Comparison of ENCODE assay signal across 14 cellular contexts in genomic region chr6:68640506-68640875, GRCh38. TPM values are rescaled to one million over a fixed set of nuclear protein-coding genes. Genes with fewer than 3 reads are reported as not detected.
DNase-seq lines count a peak whose midpoint lies in the region; ATAC-seq and TF ChIP-seq lines count a peak whose summit lies in the region.
"Had no signal": no experiment of that assay in that cellular context is flagged by ENCODE, and none has a peak within 500 bp of the region (broad histone marks: within the 10 kb centered on the region; RNA-seq: fewer than 3 reads in every experiment).

No MANE protein-coding gene starts in this region.

- H3K36me3 Mint-ChIP-seq in stimulated activated naive B cell treated with anti-CD40 and anti-IgM and Interleukin-4, amounts not matched to agents 10 μg/mL and 1 μg/mL and 100 μg/mL, for 72 hours, result no peaks in the 10 kb centered on the region
- H3K36me3 Mint-ChIP-seq: activated naive CD4-positive, alpha-beta T cell treated with anti-CD3 and anti-CD28 coated beads, Interleukin-2, amount 10 ng/mL, durations not matched to agents 7 days and 5 days had no signal

- no peaks in the 10 kb centered on the region for H3F3A ChIP-seq in PC-9 (ENCODE audit: insufficient read depth, low read depth)

- H3K4me1 Mint-ChIP-seq in stimulated activated naive B cell treated with anti-CD40 and anti-IgM and Interleukin-4, amounts not matched to agents 10 μg/mL and 1 μg/mL and 100 μg/mL, for 72 hours, result peaks cover 7 to 19% of the 10 kb centered on the region in 2 donors

- POLR2A ChIA-PET in PC-9 (lab: Charles Lee; ENCODE audit: unreplicated experiment), result no interaction called here

- no peaks in the 10 kb centered on the region for H4K20me1 ChIP-seq in osteoblast (ENCODE audit: insufficient read depth, low read length)
- no peaks in the 10 kb centered on the region for H4K20me1 ChIP-seq in PC-9 (ENCODE audit: insufficient read depth)

- H3K9me3 ChIP-seq in heart right ventricle, result no peaks in the 10 kb centered on the region
- H3K9me3 ChIP-seq in osteoblast (ENCODE audit: low read depth, low read length), result no peaks in the 10 kb centered on the region
- H3K9me3 ChIP-seq in PC-9 (ENCODE audit: insufficient read depth, low read depth), result no peaks in the 10 kb centered on the region

- TF ChIP-seq CTCF in heart right ventricle (IDR thresholded peaks at IDR 0.05) (no peak), osteoblast (IDR thresholded peaks at IDR 0.05; ENCODE audit: extremely low read depth, low read depth, low read length) (no peak), PC-9 (conservative IDR thresholded peaks at IDR 0.05) (no peak), GM10266 (IDR thresholded peaks at IDR 0.05; ENCODE audit: control insufficient read depth, insufficient read depth, low read depth, missing control alignments) (no peak)

- H2AFZ ChIP-seq in ACC112 (ENCODE audit: low read length, unreplicated experiment) (peak overlapping the region; percentile 58), osteoblast (ENCODE audit: low read length) (no peak overlapping the region), PC-9 (no peak overlapping the region)

- peak overlapping the region; percentile 72 for H3K4me3 ChIP-seq in ACC112 (ENCODE audit: low read depth, low read length)
- H3K4me3 ChIP-seq in heart right ventricle, result peak overlapping the region in 9 of 10 donors; percentile 10 to 48 (median 39)
- H3K4me3 ChIP-seq in osteoblast (ENCODE audit: insufficient read depth, low read length), result no peak overlapping the region
- H3K4me3 ChIP-seq in PC-9, result no peak overlapping the region

- H3K9me3 Mint-ChIP-seq in stimulated activated naive B cell treated with anti-CD40 and anti-IgM and Interleukin-4, amounts not matched to agents 10 μg/mL and 1 μg/mL and 100 μg/mL, for 72 hours, result no peaks in the 10 kb centered on the region
- H3K9me3 Mint-ChIP-seq: activated CD4-positive, alpha-beta memory T cell treated with anti-CD3 and anti-CD28 coated beads, Interleukin-2, amount 10 ng/mL, durations not matched to agents 7 days and 5 days; activated naive CD4-positive, alpha-beta T cell treated with anti-CD3 and anti-CD28 coated beads, Interleukin-2, amount 10 ng/mL, durations not matched to agents 7 days and 5 days; T-helper 1 cell treated with Interleukin-12 subunit alpha and Interleukin-12 subunit beta and Interleukin-4 antibody, amounts not matched to agents 30 μg/mL and 1 μg/mL, for 36 hours had no signal

- H3K27ac ChIP-seq in ACC112 (ENCODE audit: low read depth, low read length), result no peak overlapping the region
- H3K27ac ChIP-seq in angular gyrus (ENCODE audit: low read depth, low read length), result peak overlapping the region; percentile 59
- peak overlapping the region; percentile 19 to 64 (median 50) for H3K27ac ChIP-seq in heart right ventricle
- no peak overlapping the region for H3K27ac ChIP-seq in osteoblast (ENCODE audit: low read depth, low read length)
- no peak overlapping the region for H3K27ac ChIP-seq in PC-9

- H3K36me3 ChIP-seq in ACC112 (ENCODE audit: insufficient read depth, low read length) (no peaks in the 10 kb centered on the region), heart right ventricle (no peaks in the 10 kb centered on the region), osteoblast (ENCODE audit: insufficient read depth, low read length) (no peaks in the 10 kb centered on the region), PC-9 (ENCODE audit: low read depth) (no peaks in the 10 kb centered on the region)

- H3K79me2 ChIP-seq in ACC112 (ENCODE audit: control insufficient read depth, insufficient read depth, low read length, unreplicated experiment) (no peaks in the 10 kb centered on the region), osteoblast (ENCODE audit: insufficient read depth, low read length) (no peaks in the 10 kb centered on the region), PC-9 (ENCODE audit: low read depth) (no peaks in the 10 kb centered on the region)

- H3K27me3 ChIP-seq in ACC112 (ENCODE audit: insufficient read depth, low read length) (peaks cover 47% of the 10 kb centered on the region), heart right ventricle (peaks cover 0 to 31% (median 9%) of the 10 kb centered on the region in 7 donors), osteoblast (ENCODE audit: insufficient read depth, low read length) (peaks cover 17% of the 10 kb centered on the region), PC-9 (ENCODE audit: insufficient read depth, low read depth) (peaks cover 4% of the 10 kb centered on the region; the same call in 1 of the 2 replicates)

- H3K4me2 ChIP-seq in osteoblast (ENCODE audit: insufficient read depth, low read length) (peak overlapping the region; percentile 65), PC-9 (no peak overlapping the region)

- peaks cover 36 to 37% of the 10 kb centered on the region in 2 donors for H3K27me3 Mint-ChIP-seq in stimulated activated naive B cell treated with anti-CD40 and anti-IgM and Interleukin-4, amounts not matched to agents 10 μg/mL and 1 μg/mL and 100 μg/mL, for 72 hours

- no TSS peak for BruUV-seq in PC-9 (replicated peaks; lab: Mats Ljungman, UMichigan)

- CTCF ChIA-PET in PC-9 (lab: Charles Lee), result no interaction called here

- no peak overlapping the region for H3K27ac Mint-ChIP-seq in stimulated activated naive B cell treated with anti-CD40 and anti-IgM and Interleukin-4, amounts not matched to agents 10 μg/mL and 1 μg/mL and 100 μg/mL, for 72 hours
- H3K27ac Mint-ChIP-seq: activated CD4-positive, alpha-beta memory T cell treated with anti-CD3 and anti-CD28 coated beads, Interleukin-2, amount 10 ng/mL, durations not matched to agents 7 days and 5 days; activated naive CD4-positive, alpha-beta T cell treated with anti-CD3 and anti-CD28 coated beads, Interleukin-2, amount 10 ng/mL, durations not matched to agents 7 days and 5 days; T-helper 1 cell treated with Interleukin-12 subunit alpha and Interleukin-12 subunit beta and Interleukin-4 antibody, amounts not matched to agents 30 μg/mL and 1 μg/mL, for 36 hours had no signal

- H3K4me3 Mint-ChIP-seq in stimulated activated naive B cell treated with anti-CD40 and anti-IgM and Interleukin-4, amounts not matched to agents 10 μg/mL and 1 μg/mL and 100 μg/mL, for 72 hours, result no peak overlapping the region
- H3K4me3 Mint-ChIP-seq: activated CD4-positive, alpha-beta memory T cell treated with anti-CD3 and anti-CD28 coated beads, Interleukin-2, amount 10 ng/mL, durations not matched to agents 7 days and 5 days; activated naive CD4-positive, alpha-beta T cell treated with anti-CD3 and anti-CD28 coated beads, Interleukin-2, amount 10 ng/mL, durations not matched to agents 7 days and 5 days; T-helper 1 cell treated with Interleukin-12 subunit alpha and Interleukin-12 subunit beta and Interleukin-4 antibody, amounts not matched to agents 30 μg/mL and 1 μg/mL, for 36 hours had no signal

- H3K4me1 ChIP-seq in ACC112 (ENCODE audit: control insufficient read depth, insufficient read depth, low read length, unreplicated experiment) (peaks cover 3% of the 10 kb centered on the region), heart right ventricle (peaks cover 0 to 23% (median 0%) of the 10 kb centered on the region in 9 donors), osteoblast (ENCODE audit: insufficient read depth, low read length) (no peaks in the 10 kb centered on the region), PC-9 (replicated peaks; ENCODE audit: insufficient read depth) (no peaks in the 10 kb centered on the region)

- 16% methylated on average over 3 of the region's 3 CpGs for WGBS in heart right ventricle, 2 donors

- no peak for DNase-seq in heart right ventricle
- no peak for DNase-seq in osteoblast (ENCODE audit: insufficient read length, low spot score, missing footprints)
- no peak for DNase-seq in stimulated activated naive B cell treated with anti-CD40 and anti-IgM and Interleukin-4, amounts not matched to agents 10 μg/mL and 1 μg/mL and 100 μg/mL, for 72 hours
- DNase-seq in PC-9, result no peak
- DNase-seq in GM10266 (ENCODE audit: extremely low spot score), result no peak
- no peak for DNase-seq in iPS-NIHi11 (ENCODE audit: low spot score)
- DNase-seq: activated CD4-positive, alpha-beta memory T cell treated with anti-CD3 and anti-CD28 coated beads, Interleukin-2, amount 10 ng/mL, durations not matched to agents 7 days and 5 days; activated naive CD4-positive, alpha-beta T cell treated with anti-CD3 and anti-CD28 coated beads, Interleukin-2, amount 10 ng/mL, durations not matched to agents 7 days and 5 days; GF-D8; NCI-H1417 treated with DMSO at 0.1 percent for 48 hours; stimulated activated naive CD4-positive, alpha-beta T cell treated with Interleukin-2 at 50 U/mL for 16 hours had no signal

- no peaks in the 10 kb centered on the region for H3K9me2 ChIP-seq in PC-9 (ENCODE audit: insufficient read depth)

- peak in 4 of 8 donors; percentile 11 to 34 (median 18) for ATAC-seq in heart right ventricle
- ATAC-seq in stimulated activated naive B cell treated with anti-CD40 and anti-IgM and Interleukin-4, amounts not matched to agents 10 μg/mL and 1 μg/mL and 100 μg/mL, for 72 hours (replicated peaks), result no peak

- intact Hi-C loops in heart right ventricle (cut with DNase I), result loop anchor here in 2 of 10 donors (10.0 kb wide), 1 partner anchor 324 kb away; no protein-coding TSS in a partner anchor
- intact Hi-C loops in PC-9 (cut with micrococcal nuclease; ENCODE audit: unreplicated experiment), result no loop called here

RNA-seq across cellular contexts. Expression of gene ADGRB3, which starts 5.4 kb away (rescaled TPM):
- total RNA-seq in heart right ventricle (1 to 10 TPM in 4 of 10 donors, under 1 TPM in 6; 0.47 to 1.7 (median 0.79) TPM), osteoblast (not detected in 2 replicates), PC-9 (2021) (not detected in 2 replicates)
- 1 to 10 TPM in 1 of 2 donors, under 1 TPM in 1; 0.77 to 2.1 TPM for polyA plus RNA-seq in heart right ventricle
- total RNA-seq: activated CD4-positive, alpha-beta memory T cell treated with anti-CD3 and anti-CD28 coated beads, Interleukin-2, amount 10 ng/mL, durations not matched to agents 7 days and 5 days had no signal

Comparison
In these comparisons a context has a peak if more than half of its experiments do, and no peak if none do; other contexts are left out.
1. H3K27ac ChIP-seq: peak in angular gyrus (single experiment) and heart right ventricle (10 of 10); none in ACC112 (single experiment), osteoblast (single experiment) and PC-9 (single experiment).
2. H3K4me3 ChIP-seq: peak in ACC112 (single experiment) and heart right ventricle (9 of 10); none in osteoblast (single experiment) and PC-9 (single experiment).